ENCODE assay signal across 9 cellular contexts in the genomic region with DNA sequence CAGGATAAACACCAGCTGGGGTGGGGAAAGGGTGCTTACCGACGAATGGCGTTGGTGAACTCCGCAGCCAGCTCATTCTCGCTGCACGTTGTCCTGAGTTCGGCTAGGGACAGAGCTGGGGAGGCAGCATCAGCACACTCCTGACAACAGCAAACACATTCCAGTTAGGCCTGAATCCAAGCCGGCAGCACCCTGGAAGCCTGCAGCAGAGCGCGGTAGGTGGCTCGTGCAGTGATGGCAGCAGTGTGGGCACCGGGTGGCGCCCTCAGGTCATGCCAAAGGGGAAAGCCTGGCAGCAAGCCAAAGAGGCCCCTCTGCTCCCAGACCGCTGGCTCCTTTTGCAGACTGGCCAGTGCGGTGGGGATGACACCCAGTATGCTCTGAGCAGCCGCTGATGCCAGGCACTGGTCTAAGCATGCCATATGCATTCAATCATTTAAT.
DNase-seq lines count a peak whose midpoint lies in the region; ATAC-seq lines count a peak whose summit lies in the region.
"Had no signal": no experiment of that assay in that cellular context is flagged by ENCODE, and none has a peak within 500 bp of the region (broad histone marks: within the 10 kb centered on the region; RNA-seq: fewer than 3 reads in every experiment).

No MANE protein-coding gene starts in this region.

- peak; percentile 8 for DNase-seq in NCI-H1105 treated with DMSO at 0.1 percent for 48 hours (lab: John Stamatoyannopoulos, UW)
- no peak for DNase-seq in NCI-H1105 (lab: John Stamatoyannopoulos, UW)
- DNase-seq in RKO (ENCODE audit: low spot score) = peak; percentile 16
- DNase-seq in globus pallidus (ENCODE audit: low spot score) = peak; percentile 27
- peak; percentile 12 to 16 for DNase-seq in stimulated activated CD4-positive, alpha-beta T cell treated with anti-CD3 and anti-CD28 coated beads, Interleukin-4, amount 100 ng/mL, for 48 hours (ENCODE audit: low read depth in 2 of 2)
- no peak for DNase-seq in DMS79 treated with DMSO at 0.1 percent for 48 hours (lab: John Stamatoyannopoulos, UW)
- DNase-seq: T-helper 1 cell had no signal

- ATAC-seq in GM21825 (IDR thresholded peaks at IDR 0.05; ENCODE audit: unreplicated experiment) (no peak), HG02884 (IDR thresholded peaks at IDR 0.05; ENCODE audit: unreplicated experiment) (no peak)

Comparison
In these comparisons a context has a peak if more than half of its experiments do, and no peak if none do; other contexts are left out.
1. DNase-seq: peak in NCI-H1105 treated with DMSO at 0.1 percent for 48 hours (single experiment), RKO (single experiment), globus pallidus (single experiment) and stimulated activated CD4-positive, alpha-beta T cell treated with anti-CD3 and anti-CD28 coated beads, Interleukin-4, amount 100 ng/mL, for 48 hours (2 of 2); none in NCI-H1105 (single experiment) and DMS79 treated with DMSO at 0.1 percent for 48 hours (single experiment).